Comparison of ENCODE assay signal across 9 cellular contexts in the genomic region with DNA sequence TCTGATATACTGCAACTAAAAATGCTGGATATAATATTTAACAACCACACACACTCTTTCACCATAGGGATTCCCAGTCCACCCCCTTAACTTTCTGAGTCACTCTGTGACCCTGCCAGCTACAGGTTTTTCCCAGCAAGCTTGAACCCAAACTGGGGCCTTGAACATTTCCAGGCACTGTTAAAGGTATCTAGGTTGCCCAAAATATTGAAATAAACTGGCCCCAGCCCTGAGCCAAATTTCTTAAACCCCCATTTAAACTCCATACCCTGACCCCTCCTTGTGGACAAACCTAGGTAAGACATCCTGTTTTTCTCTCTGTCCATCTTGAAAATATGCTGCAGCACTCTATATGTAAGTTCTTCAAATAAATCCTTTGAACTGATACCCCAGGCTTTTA. TPM values are rescaled to one million over a fixed set of nuclear protein-coding genes. Genes with fewer than 3 reads are reported as not detected.
A peak's percentile ranks its signal among the peaks of the same experiment; 100 is the strongest.
DNase-seq lines count a peak whose midpoint lies in the region; ATAC-seq and TF ChIP-seq lines count a peak whose summit lies in the region.
"Had no signal": no experiment of that assay in that cellular context is flagged by ENCODE, and none has a peak within 500 bp of the region (broad histone marks: within the 10 kb centered on the region; RNA-seq: fewer than 3 reads in every experiment).

No MANE protein-coding gene starts in this region.

- no peak for TF ChIP-seq POLR2A in transverse colon (IDR thresholded peaks at IDR 0.05)

- no peaks in the 10 kb centered on the region for H3F3A ChIP-seq in GM23338 (replicated peaks; ENCODE audit: low read depth)

- TF ChIP-seq CTCF in CD8-positive, alpha-beta T cell (IDR thresholded peaks at IDR 0.05), result peak; percentile 58
- TF ChIP-seq CTCF in GM23338 (conservative IDR thresholded peaks at IDR 0.05; ENCODE audit: low read depth in 2 of 2) (peak; percentile 64 to 74), transverse colon (IDR thresholded peaks at IDR 0.05) (peak; percentile 41 to 65 (median 49))

- H4K20me1 ChIP-seq in GM23338 (replicated peaks; ENCODE audit: insufficient read depth), result no peaks in the 10 kb centered on the region

- H3K9me3 Mint-ChIP-seq in CD8-positive, alpha-beta T cell, result no peaks in the 10 kb centered on the region
- no peaks in the 10 kb centered on the region for H3K9me3 Mint-ChIP-seq in GM23338

- no peak overlapping the region for H3K27ac ChIP-seq in CD8-positive, alpha-beta T cell (ENCODE audit: low read depth, low read length)
- H3K27ac ChIP-seq in GM23338 (ENCODE audit: low read depth) (no peak overlapping the region), transverse colon (no peak overlapping the region)
- H3K27ac ChIP-seq: thoracic aorta had no signal

- peak; percentile 82 for ATAC-seq in CD8-positive, alpha-beta T cell
- ATAC-seq in GM23338, result peak; percentile 81
- no peak for ATAC-seq in HG03025 (IDR thresholded peaks at IDR 0.05; ENCODE audit: low FRiP score, unreplicated experiment)
- no peak for ATAC-seq in GM21360 (IDR thresholded peaks at IDR 0.05; ENCODE audit: unreplicated experiment)

- no peak overlapping the region for H3K4me3 ChIP-seq in CD8-positive, alpha-beta T cell (ENCODE audit: low read depth, low read length)
- H3K4me3 ChIP-seq in GM23338, result no peak overlapping the region
- no peak overlapping the region for H3K4me3 ChIP-seq in transverse colon
- H3K4me3 ChIP-seq: thoracic aorta had no signal

- H3K9me2 ChIP-seq in GM23338 (ENCODE audit: insufficient read depth), result no peaks in the 10 kb centered on the region

- H3K9me3 ChIP-seq in CD8-positive, alpha-beta T cell (ENCODE audit: low read length), result no peaks in the 10 kb centered on the region
- H3K9me3 ChIP-seq in transverse colon, result no peaks in the 10 kb centered on the region
- H3K9me3 ChIP-seq: thoracic aorta had no signal

- no peaks in the 10 kb centered on the region for H3K4me1 ChIP-seq in CD8-positive, alpha-beta T cell (ENCODE audit: insufficient read depth, low read length)
- H3K4me1 ChIP-seq in GM23338 (ENCODE audit: insufficient read depth) (no peaks in the 10 kb centered on the region), transverse colon (no peaks in the 10 kb centered on the region)

- no peaks in the 10 kb centered on the region for H3K36me3 Mint-ChIP-seq in CD8-positive, alpha-beta T cell
- H3K36me3 Mint-ChIP-seq in GM23338 (ENCODE audit: low read depth), result no peaks in the 10 kb centered on the region

- POLR2A ChIA-PET in CD8-positive, alpha-beta T cell (lab: Charles Lee), result no interaction called here

- H3K4me2 ChIP-seq in GM23338, result peak overlapping the region; percentile 28

- H3K4me3 Mint-ChIP-seq in CD8-positive, alpha-beta T cell, result no peak overlapping the region
- no peak overlapping the region for H3K4me3 Mint-ChIP-seq in GM23338

- H2AFZ ChIP-seq in GM23338, result peak overlapping the region; percentile 6; the same call in 1 of the 2 replicates

- H3K79me2 ChIP-seq in GM23338 (replicated peaks; ENCODE audit: insufficient read depth), result no peaks in the 10 kb centered on the region

- peaks cover 9% of the 10 kb centered on the region for H3K27me3 Mint-ChIP-seq in CD8-positive, alpha-beta T cell (ENCODE audit: low read depth)
- peaks cover 1% of the 10 kb centered on the region for H3K27me3 Mint-ChIP-seq in GM23338 (ENCODE audit: insufficient read depth, low read depth, poor library complexity)

- H3K4me1 Mint-ChIP-seq in CD8-positive, alpha-beta T cell (ENCODE audit: low read depth), result no peaks in the 10 kb centered on the region
- peaks cover 10% of the 10 kb centered on the region; the same call in 2 of the 3 replicates for H3K4me1 Mint-ChIP-seq in GM23338

- H3K27me3 ChIP-seq in CD8-positive, alpha-beta T cell (ENCODE audit: insufficient read depth, low read length), result no peaks in the 10 kb centered on the region
- no peaks in the 10 kb centered on the region for H3K27me3 ChIP-seq in GM23338 (ENCODE audit: insufficient read depth)
- no peaks in the 10 kb centered on the region for H3K27me3 ChIP-seq in transverse colon

- intact Hi-C loops in CD8-positive, alpha-beta T cell (cut with DNase I, micrococcal nuclease), result loop anchor here (2.0 to 10.0 kb wide), 4 partner anchors 149 to 1165 kb away; partner anchors contain the start of genes CCT7 (in 2 of the 2), PRADC1 (in 2 of the 2), POLE4 (in 1 of the 2) and SEMA4F (in 1 of the 2)
- intact Hi-C loops in transverse colon (cut with DNase I; ENCODE audit: low total_unique reads), result no loop called here

- in situ Hi-C loops in transverse colon (cut with MboI; ENCODE audit: low pct_ligation_motif_present in 1 of 4, low pct_unique_long_range_greater_than_20kb in 1 of 4, low sequenced_read_pairs in 3 of 4), result no loop called here

- TF ChIP-seq EP300 in transverse colon (IDR thresholded peaks at IDR 0.05; ENCODE audit: low read depth), result no peak

- no peaks in the 10 kb centered on the region for H3K36me3 ChIP-seq in CD8-positive, alpha-beta T cell (ENCODE audit: insufficient read depth, low read length)
- H3K36me3 ChIP-seq in GM23338 (ENCODE audit: insufficient read depth) (no peaks in the 10 kb centered on the region), transverse colon (no peaks in the 10 kb centered on the region)
- H3K36me3 ChIP-seq: thoracic aorta had no signal

- CTCF ChIA-PET in CD8-positive, alpha-beta T cell (lab: Charles Lee), result interaction anchor here (0.7 to 1.2 kb wide), 4 partner anchors 9 to 187 kb away, joined by 3 read pairs; no protein-coding TSS in a partner anchor

- H3K27ac Mint-ChIP-seq in CD8-positive, alpha-beta T cell, result no peak overlapping the region
- peak overlapping the region; percentile 50 for H3K27ac Mint-ChIP-seq in GM23338

- no peak for DNase-seq in CD8-positive, alpha-beta T cell
- DNase-seq in GM23338 (ENCODE audit: low spot score) (peak; percentile 74), SHP77 treated with DMSO at 0.1 percent for 48 hours (lab: John Stamatoyannopoulos, UW) (peak; percentile 14), fibroblast of peridontal ligament (ENCODE audit: extremely low read depth) (peak; percentile 56), transverse colon (no peak), NCI-H1105 treated with DMSO at 0.1 percent for 48 hours (lab: John Stamatoyannopoulos, UW) (no peak)

TF ChIP-seq in GM23338, 12 proteins besides CTCF, POLR2A, EP300 and RAD21 (continues in another document):
- TF ChIP-seq EZH2 (IDR thresholded peaks at IDR 0.05; ENCODE audit: low read depth, unreplicated experiment) (no peak), ZNF114 (CRISPR knock-in tag; IDR thresholded peaks at IDR 0.05) (no peak), JUNB (IDR thresholded peaks at IDR 0.05; ENCODE audit: unreplicated experiment) (no peak), ZNF331 (CRISPR knock-in tag; IDR thresholded peaks at IDR 0.05; ENCODE audit: low read depth) (no peak), NANOG (IDR thresholded peaks at IDR 0.05; ENCODE audit: borderline replicate concordance) (no peak), STAT1 (IDR thresholded peaks at IDR 0.05; ENCODE audit: unreplicated experiment) (no peak), CREB1 (CRISPR knock-in tag; IDR thresholded peaks at IDR 0.05; ENCODE audit: low read depth) (no peak)

RNA-seq across cellular contexts. Expression of gene DCTN1, which starts 19.7 kb away (rescaled TPM):
- 10 to 100 TPM; 46.1 to 53.7 TPM for total RNA-seq in CD8-positive, alpha-beta T cell
- 131 and 145 TPM in 2 replicates for total RNA-seq in GM23338 (2014; rRNA removed; shearing (Covaris generic))
- polyA plus RNA-seq in GM23338 (2016; fragmentation: Nextera tagmentation; extraction: Ambion mirVana), result 108 and 126 TPM in 2 replicates
- total RNA-seq in transverse colon, result 100 to 1,000 TPM; 109 to 134 (median 122) TPM

RNA-seq across cellular contexts. Expression of gene C2orf81, which starts 21.6 kb away (rescaled TPM):
- total RNA-seq in CD8-positive, alpha-beta T cell, result 1 to 10 TPM in 1 of 2 experiments, under 1 TPM in 1; 0.75 to 1.8 TPM
- 4.6 TPM in 2 replicates for total RNA-seq in GM23338 (2014; rRNA removed; shearing (Covaris generic))
- 3.7 and 3.8 TPM in 2 replicates for polyA plus RNA-seq in GM23338 (2016; fragmentation: Nextera tagmentation; extraction: Ambion mirVana)
- 1 to 10 TPM in 1 of 4 donors, under 1 TPM in 1, not detected in 2; 0.82 to 1.3 TPM for total RNA-seq in transverse colon

RNA-seq across cellular contexts. Expression of gene WDR54, which starts 21.7 kb away (rescaled TPM):
- total RNA-seq in CD8-positive, alpha-beta T cell, result 10 to 100 TPM; 18.4 to 19.8 TPM
- total RNA-seq in GM23338 (2014; rRNA removed; shearing (Covaris generic)), result 41.3 and 41.6 TPM in 2 replicates
- polyA plus RNA-seq in GM23338 (2016; fragmentation: Nextera tagmentation; extraction: Ambion mirVana), result 35.2 and 42.6 TPM in 2 replicates
- 1 to 10 TPM in 2 of 4 donors, not detected in 2; 2.3 to 7.0 TPM for total RNA-seq in transverse colon

RNA-seq across cellular contexts. Expression of gene RTKN, which starts 42.0 kb away (rescaled TPM):
- total RNA-seq in CD8-positive, alpha-beta T cell, result under 1 TPM; 0.42 to 0.54 TPM
- total RNA-seq in GM23338 (2014; rRNA removed; shearing (Covaris generic)), result 42.8 and 50.0 TPM in 2 replicates
- polyA plus RNA-seq in GM23338 (2016; fragmentation: Nextera tagmentation; extraction: Ambion mirVana), result 20.4 and 24.5 TPM in 2 replicates
- total RNA-seq in transverse colon, result 10 to 100 TPM; 29.7 to 46.4 (median 41.9) TPM

RNA-seq across cellular contexts. Expression of gene INO80B, which starts 55.1 kb away (rescaled TPM):
- total RNA-seq in CD8-positive, alpha-beta T cell, result 10 to 100 TPM; 47.9 to 52.9 TPM
- 17.5 and 21.8 TPM in 2 replicates for total RNA-seq in GM23338 (2014; rRNA removed; shearing (Covaris generic))
- 5.1 and 6.1 TPM in 2 replicates for polyA plus RNA-seq in GM23338 (2016; fragmentation: Nextera tagmentation; extraction: Ambion mirVana)
- 10 to 100 TPM; 12.9 to 53.9 (median 34.5) TPM for total RNA-seq in transverse colon

Comparison
In these comparisons a context has a peak if more than half of its experiments do, and no peak if none do; other contexts are left out.
1. ATAC-seq: peak in CD8-positive, alpha-beta T cell (single experiment) and GM23338 (single experiment); none in HG03025 (single experiment) and GM21360 (single experiment).
2. DNase-seq: peak in GM23338 (single experiment), SHP77 treated with DMSO at 0.1 percent for 48 hours (single experiment) and fibroblast of peridontal ligament (single experiment); none in CD8-positive, alpha-beta T cell (0 of 7), transverse colon (single experiment) and NCI-H1105 treated with DMSO at 0.1 percent for 48 hours (single experiment).
3. Peak in every context shown above with its lines, with median percentiles within 50 percentile points of each other: CTCF ChIP-seq.